8 cellular contexts compared by ENCODE assay signal in genomic region chr2:164388511-164388910, GRCh38.
DNase-seq lines count a peak whose midpoint lies in the region; ATAC-seq and TF ChIP-seq lines count a peak whose summit lies in the region.

No MANE protein-coding gene starts in this region.

- TF ChIP-seq EP300 in transverse colon (IDR thresholded peaks at IDR 0.05; ENCODE audit: low read depth), result no peak

- TF ChIP-seq CTCF in omental fat pad (IDR thresholded peaks at IDR 0.05), result no peak
- TF ChIP-seq CTCF in spleen (IDR thresholded peaks at IDR 0.05 in 8 of 11, conservative IDR thresholded peaks at IDR 0.05 in 3 of 11), result no peak
- TF ChIP-seq CTCF in transverse colon (IDR thresholded peaks at IDR 0.05), result no peak

- TF ChIP-seq POLR2A in spleen (IDR thresholded peaks at IDR 0.05) (no peak), transverse colon (IDR thresholded peaks at IDR 0.05) (no peak)

- in situ Hi-C loops in transverse colon (cut with MboI; ENCODE audit: low pct_ligation_motif_present in 1 of 4, low pct_unique_long_range_greater_than_20kb in 1 of 4, low sequenced_read_pairs in 3 of 4), result no loop called here

- H3K9ac ChIP-seq in adipocyte (ENCODE audit: low read length), result no peak overlapping the region

- no peaks in the 10 kb centered on the region for H3K27me3 ChIP-seq in adipocyte (replicated peaks; ENCODE audit: control insufficient read depth, insufficient read depth, low read length)
- H3K27me3 ChIP-seq in spleen (replicated peaks in 1 of 7), result no peaks in the 10 kb centered on the region
- H3K27me3 ChIP-seq in transverse colon, result no peaks in the 10 kb centered on the region

- 10 to 30% (median 15%) methylated on average over 2 of the region's 2 CpGs for WGBS in spleen, 5 donors
- WGBS in transverse colon (ENCODE audit: low coverage in 1 of 2), 2 donors, result 26 to 100% methylated on average over 1 to 2 of the region's 2 CpGs

- DNase-seq in adipocyte (ENCODE audit: low read depth), result peak; percentile 77
- no peak for DNase-seq in omental fat pad (ENCODE audit: low spot score)
- DNase-seq in spleen, result no peak
- DNase-seq in transverse colon, result no peak
- no peak for DNase-seq in DMS 273 treated with DMSO at 0.1 percent for 48 hours (lab: John Stamatoyannopoulos, UW)
- no peak for DNase-seq in NCI-H526 (lab: John Stamatoyannopoulos, UW)

- no peaks in the 10 kb centered on the region for H3K9me3 ChIP-seq in adipocyte (ENCODE audit: control insufficient read depth, low read length)
- no peaks in the 10 kb centered on the region for H3K9me3 ChIP-seq in spleen
- H3K9me3 ChIP-seq in transverse colon, result no peaks in the 10 kb centered on the region

- H3K4me1 ChIP-seq in adipocyte (ENCODE audit: control insufficient read depth, insufficient read depth, low read length) (no peaks in the 10 kb centered on the region), spleen (no peaks in the 10 kb centered on the region), transverse colon (no peaks in the 10 kb centered on the region)

- intact Hi-C loops in spleen (cut with DNase I; ENCODE audit: low total_unique reads), result no loop called here
- intact Hi-C loops in transverse colon (cut with DNase I; ENCODE audit: low total_unique reads), result no loop called here

- H3K4me3 ChIP-seq in adipocyte (ENCODE audit: low read length) (no peak overlapping the region), spleen (no peak overlapping the region), transverse colon (no peak overlapping the region)

- ATAC-seq in GM18873 (IDR thresholded peaks at IDR 0.05; ENCODE audit: low FRiP score, unreplicated experiment) (peak; percentile 95), HG03103 (IDR thresholded peaks at IDR 0.05; ENCODE audit: low read depth, unreplicated experiment) (peak; percentile 62), omental fat pad (ENCODE audit: low FRiP score) (peak; percentile 88)

- H3K27ac ChIP-seq in spleen, result no peak overlapping the region
- no peak overlapping the region for H3K27ac ChIP-seq in transverse colon

- no peaks in the 10 kb centered on the region for H3K36me3 ChIP-seq in adipocyte (ENCODE audit: control insufficient read depth, insufficient read depth, low read length, severe bottlenecking)
- H3K36me3 ChIP-seq in spleen, result no peaks in the 10 kb centered on the region
- no peaks in the 10 kb centered on the region for H3K36me3 ChIP-seq in transverse colon
